ENCODE assay signal across 31 cellular contexts in the genomic region with DNA sequence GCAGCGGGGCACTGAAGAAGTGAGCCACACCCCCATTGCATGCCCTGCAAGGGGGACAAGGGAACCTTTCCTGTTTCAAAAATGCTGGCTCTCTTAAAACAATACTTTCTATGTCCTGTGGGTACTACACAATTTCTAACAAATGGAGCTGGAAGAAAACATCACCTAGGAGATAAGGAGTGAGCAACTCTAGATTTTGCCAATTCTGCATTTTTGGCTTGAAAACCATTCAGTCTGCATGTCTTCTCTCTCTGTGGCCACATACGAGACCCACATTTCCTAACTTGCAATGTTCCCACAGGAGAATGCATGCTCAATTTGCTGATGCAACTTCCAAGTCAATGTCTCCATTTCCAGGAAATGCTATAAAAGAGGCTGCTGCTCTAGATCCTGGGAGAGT.
"Had no signal": no experiment of that assay in that cellular context is flagged by ENCODE, and none has a peak within 500 bp of the region (broad histone marks: within the 10 kb centered on the region; RNA-seq: fewer than 3 reads in every experiment).

No MANE protein-coding gene starts in this region.

- H3K9ac ChIP-seq: neural progenitor cell, parathyroid adenoma had no signal

- H3K9me3 ChIP-seq: gastroesophageal sphincter, psoas muscle, stomach, thyroid gland, upper lobe of left lung, vagina had no signal

- H3K79me2 ChIP-seq: parathyroid adenoma had no signal

- H3K36me3 ChIP-seq: gastroesophageal sphincter, neural progenitor cell, stomach, thyroid gland, upper lobe of left lung, vagina had no signal

- DNase-seq: activated CD4-positive, alpha-beta T cell treated with anti-CD3 and anti-CD28 coated beads for 4 hours; activated CD4-positive, alpha-beta T cell treated with anti-CD3 and anti-CD28 coated beads, Interleukin-2, amount 50 U/mL, for 4 hours; activated naive CD4-positive, alpha-beta T cell; activated T-cell treated with anti-CD3 and anti-CD28 coated beads for 4 hours; activated T-cell treated with anti-CD3 and anti-CD28 coated beads, Interleukin-2, amount 50 U/mL, for 72 hours; anterior cingulate cortex; effector memory CD4-positive, alpha-beta T cell; head of caudate nucleus; hippocampal formation; midbrain; naive thymus-derived CD4-positive, alpha-beta T cell; occipital lobe; psoas muscle; stimulated activated CD4-positive, alpha-beta T cell treated with anti-CD3 and anti-CD28 coated beads, Interleukin-1b, Interleukin-23, amount 100 ng/mL, for 48 hours; stimulated activated CD4-positive, alpha-beta T cell treated with anti-CD3 and anti-CD28 coated beads, Interleukin-4, amount 100 ng/mL, for 4 hours; stimulated activated CD8-positive, alpha-beta memory T cell treated with anti-CD3 and anti-CD28 coated beads, Interleukin-4, amount 100 ng/mL, for 48 hours; stimulated activated naive B cell treated with anti-CD40 and anti-IgM and Interleukin-4, amounts not matched to agents 10 μg/mL and 1 μg/mL and 100 μg/mL, for 72 hours; stomach; T-helper 9 cell; thyroid gland had no signal

- H3K27me3 ChIP-seq: neural progenitor cell, stomach, thyroid gland, upper lobe of left lung, vagina had no signal

- H3K4me3 ChIP-seq: gastroesophageal sphincter, neural progenitor cell, psoas muscle, smooth muscle cell, stomach, thyroid gland, upper lobe of left lung, vagina had no signal

- H2AFZ ChIP-seq: neural progenitor cell, parathyroid adenoma had no signal

- H3K27ac ChIP-seq: gastroesophageal sphincter, parathyroid adenoma, psoas muscle, stomach, thyroid gland, upper lobe of left lung, vagina, VCaP had no signal

- H3K4me1 ChIP-seq: gastroesophageal sphincter, parathyroid adenoma, psoas muscle, stomach, thyroid gland, upper lobe of left lung, vagina had no signal

- FAIRE-seq: bronchial epithelial cell, colon, TTC549 had no signal

- ATAC-seq: activated naive CD4-positive, alpha-beta T cell treated with anti-CD3 and anti-CD28 coated beads, Interleukin-2, amount 50 U/mL, for 72 hours; activated T-cell treated with anti-CD3 and anti-CD28 coated beads, Interleukin-2, amount 50 U/mL, for 72 hours; gastroesophageal sphincter; naive thymus-derived CD4-positive, alpha-beta T cell; psoas muscle had no signal

- H3K4me2 ChIP-seq: smooth muscle cell had no signal
